In the genomic region with DNA sequence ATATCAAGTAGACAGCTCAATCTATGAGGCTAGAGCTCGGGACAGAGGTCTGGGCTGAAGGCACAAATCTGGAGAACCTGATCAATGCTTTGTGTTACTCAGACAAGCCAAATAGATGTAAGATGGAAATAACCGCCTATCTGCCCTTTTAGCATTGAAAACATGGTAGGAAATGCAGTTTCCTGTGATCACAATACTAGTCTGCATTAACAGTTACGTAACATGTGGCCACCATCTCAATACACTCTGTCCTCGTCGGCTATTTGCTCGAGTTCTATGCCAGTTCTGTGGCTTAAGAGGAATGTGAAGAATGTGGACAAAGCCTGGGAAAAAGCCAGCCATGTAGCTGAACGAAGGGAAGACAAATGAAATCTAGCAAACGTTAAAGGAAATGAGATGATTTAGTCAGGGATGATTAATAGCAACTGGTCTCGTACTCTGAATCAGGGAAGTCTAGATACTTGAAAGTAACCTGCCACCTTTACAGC, we compare ENCODE assay signal across 9 cellular contexts.
DNase-seq lines count a peak whose midpoint lies in the region; ATAC-seq, FAIRE-seq and TF ChIP-seq lines count a peak whose summit lies in the region.
"Had no signal": no experiment of that assay in that cellular context is flagged by ENCODE, and none has a peak within 500 bp of the region (broad histone marks: within the 10 kb centered on the region; RNA-seq: fewer than 3 reads in every experiment).

No MANE protein-coding gene starts in this region.

- H3K27me3 ChIP-seq in endothelial cell of umbilical vein (ENCODE audit: control insufficient read depth in 2 of 2, insufficient read depth in 2 of 2, low read length in 2 of 2): no peaks in the 10 kb centered on the region

- BruUV-seq in endothelial cell of umbilical vein (replicated peaks; lab: Mats Ljungman, UMichigan): no TSS peak

- no peaks in the 10 kb centered on the region for H4K20me1 ChIP-seq in endothelial cell of umbilical vein (replicated peaks; ENCODE audit: control insufficient read depth, extremely low read depth, insufficient read depth, low read length)

- peak overlapping the region; percentile 60 for H3K4me2 ChIP-seq in endothelial cell of umbilical vein (ENCODE audit: insufficient read depth, low read length)

- H2AFZ ChIP-seq in endothelial cell of umbilical vein (ENCODE audit: low read depth, low read length): no peak overlapping the region

- CTCF ChIA-PET in AG04449 (lab: Yijun Ruan, JAX): interaction anchor here (0.7 to 3.1 kb wide), 3 partner anchors 9 to 25 kb away, joined by 7 to 15 read pairs (median 8); no protein-coding TSS in a partner anchor
- CTCF ChIA-PET in endothelial cell of umbilical vein (lab: Charles Lee): interaction anchor here (0.8 to 1.7 kb wide), 4 partner anchors 11 to 60 kb away, joined by 3 to 6 read pairs (median 4); no protein-coding TSS in a partner anchor

- intact Hi-C loops in endothelial cell of umbilical vein (cut with micrococcal nuclease): loop anchor here (2.0 kb wide), 1 partner anchor 59 kb away; no protein-coding TSS in a partner anchor

- peaks cover 27% of the 10 kb centered on the region for H3K4me1 ChIP-seq in endothelial cell of umbilical vein (ENCODE audit: control insufficient read depth, extremely low read depth, insufficient read depth, low read length)

- TF ChIP-seq POLR2A in endothelial cell of umbilical vein (IDR thresholded peaks at IDR 0.05; ENCODE audit: low read depth, low read length): peak; percentile 27

- DNase-seq in AG04449 (ENCODE audit: low read depth, low spot score) (peak; percentile 98), LoVo (ENCODE audit: low spot score) (peak; percentile 90), endothelial cell of umbilical vein (ENCODE audit: low read depth, low spot score) (peak; percentile 99), mucosa of gallbladder (ENCODE audit: low spot score) (peak; percentile 85), SKM-1 treated with dmso at 0.1 percent for 144 hours (lab: John Stamatoyannopoulos, UW; ENCODE audit: unreplicated experiment) (no peak), NCI-H345 (lab: John Stamatoyannopoulos, UW) (no peak)
- DNase-seq in NK-92 treated with Interleukin-12 subunit alpha and Interleukin-12 subunit beta, amount 100 ng/mL, for 24 hours (lab: John Stamatoyannopoulos, UW): no peak
- DNase-seq: NCI-H524 treated with DMSO at 0.1 percent for 48 hours had no signal

- ATAC-seq in HG03439 (IDR thresholded peaks at IDR 0.05; ENCODE audit: unreplicated experiment): no peak

- peak; percentile 99 for FAIRE-seq in endothelial cell of umbilical vein (lab: Jason Lieb, UNC)

- H3K9me3 ChIP-seq in endothelial cell of umbilical vein (replicated peaks; ENCODE audit: control insufficient read depth, insufficient read depth, low read length): no peaks in the 10 kb centered on the region

- POLR2A ChIA-PET in AG04449 (lab: Yijun Ruan, JAX) (interaction anchor here (1.1 kb wide), 1 partner anchor 11 kb away, joined by 8 read pairs; no protein-coding TSS in a partner anchor), endothelial cell of umbilical vein (lab: Charles Lee) (interaction anchor here (0.6 to 1.2 kb wide), 2 partner anchors 11 to 12 kb away, joined by 3 read pairs; no protein-coding TSS in a partner anchor)

- peak overlapping the region; percentile 100 for H3K27ac ChIP-seq in endothelial cell of umbilical vein (ENCODE audit: insufficient read depth, low read depth, low read length)

- dilution Hi-C loops in endothelial cell of umbilical vein (cut with MboI; ENCODE audit: extremely low pct_ligation_motif_present, low sequenced_read_pairs): no loop called here

- H3K36me3 ChIP-seq in endothelial cell of umbilical vein (ENCODE audit: control insufficient read depth in 2 of 2, extremely low read depth in 1 of 2, insufficient read depth in 2 of 2, low read length in 2 of 2): no peaks in the 10 kb centered on the region

- peak overlapping the region; percentile 94 for H3K9ac ChIP-seq in endothelial cell of umbilical vein (replicated peaks; ENCODE audit: extremely low read depth, insufficient read depth, low read length)

- H3K4me3 ChIP-seq in AG04449 (ENCODE audit: low read depth, low read length) (no peak overlapping the region), endothelial cell of umbilical vein (replicated peaks in 1 of 3; ENCODE audit: insufficient read depth in 1 of 3, low read depth in 1 of 3, low read length in 3 of 3) (no peak overlapping the region)

- no peaks in the 10 kb centered on the region for H3K79me2 ChIP-seq in endothelial cell of umbilical vein (ENCODE audit: control insufficient read depth, insufficient read depth, low read length)

- no peak for TF ChIP-seq CTCF in AG04449 (IDR thresholded peaks at IDR 0.05; ENCODE audit: insufficient read depth, low read length, missing control alignments)
- TF ChIP-seq CTCF in endothelial cell of umbilical vein (IDR thresholded peaks at IDR 0.05; ENCODE audit: extremely low read depth in 1 of 2, insufficient read depth in 1 of 2, low read depth in 1 of 2, low read length in 2 of 2): no peak

- no peaks in the 10 kb centered on the region for H3K9me1 ChIP-seq in endothelial cell of umbilical vein (replicated peaks; ENCODE audit: control insufficient read depth, extremely low read depth, insufficient read depth, low read length)

TF ChIP-seq in endothelial cell of umbilical vein, 7 proteins besides CTCF, POLR2A, EP300 and RAD21:
- TF ChIP-seq MYC (IDR thresholded peaks at IDR 0.05; ENCODE audit: low read depth, low read length) (peak; percentile 11), FOS (IDR thresholded peaks at IDR 0.05; ENCODE audit: borderline replicate concordance, insufficient read depth, low read length) (peak; percentile 79), GATA2 (IDR thresholded peaks at IDR 0.05; ENCODE audit: insufficient read depth, insufficient read length, low read depth, low read length) (peak; percentile 67), POLR2AphosphoS5 (IDR thresholded peaks at IDR 0.05; ENCODE audit: insufficient read depth, low read depth, low read length) (peak; percentile 67), EZH2 (IDR thresholded peaks at IDR 0.05; ENCODE audit: borderline replicate concordance, low read depth, low read length, severe bottlenecking) (no peak), JUN (IDR thresholded peaks at IDR 0.05; ENCODE audit: borderline replicate concordance, insufficient read depth, insufficient read length, low read depth) (peak; percentile 85)
- TF ChIP-seq, protein P1, sequence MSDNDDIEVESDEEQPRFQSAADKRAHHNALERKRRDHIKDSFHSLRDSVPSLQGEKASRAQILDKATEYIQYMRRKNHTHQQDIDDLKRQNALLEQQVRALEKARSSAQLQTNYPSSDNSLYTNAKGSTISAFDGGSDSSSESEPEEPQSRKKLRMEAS (IDR thresholded peaks at IDR 0.05; ENCODE audit: insufficient read depth, insufficient read length): no peak

Comparison
In these comparisons a context has a peak if more than half of its experiments do, and no peak if none do; other contexts are left out.
1. DNase-seq: peak in AG04449 (single experiment), LoVo (single experiment), endothelial cell of umbilical vein (single experiment) and mucosa of gallbladder (single experiment); none in SKM-1 treated with dmso at 0.1 percent for 144 hours (single experiment), NK-92 treated with Interleukin-12 subunit alpha and Interleukin-12 subunit beta, amount 100 ng/mL, for 24 hours (single experiment) and NCI-H345 (single experiment).